In genomic region chr14:74841230-74842207, GRCh38 we compare ENCODE assay signal across 9 cellular contexts. TPM values are rescaled to one million over a fixed set of nuclear protein-coding genes. Genes with fewer than 3 reads are reported as not detected.
A peak's percentile ranks its signal among the peaks of the same experiment; 100 is the strongest.
DNase-seq lines count a peak whose midpoint lies in the region; ATAC-seq and TF ChIP-seq lines count a peak whose summit lies in the region.
"Had no signal": no experiment of that assay in that cellular context is flagged by ENCODE, and none has a peak within 500 bp of the region (broad histone marks: within the 10 kb centered on the region; RNA-seq: fewer than 3 reads in every experiment).

No MANE protein-coding gene starts in this region.

- intact Hi-C loops in Caco-2 (cut with micrococcal nuclease; ENCODE audit: unreplicated experiment) = no loop called here

- BruUV-seq in Caco-2 (replicated peaks; lab: Mats Ljungman, UMichigan) = no TSS peak

- H3K36me3 Mint-ChIP-seq in activated T-cell treated with anti-CD3 and anti-CD28 coated beads, Interleukin-2, amount 50 U/mL, for 72 hours (ENCODE audit: insufficient read depth in 2 of 2) = peaks cover 0 to 10% of the 10 kb centered on the region in 2 donors
- H3K36me3 Mint-ChIP-seq in Caco-2 (ENCODE audit: insufficient read depth, unreplicated experiment) = peaks cover 27% of the 10 kb centered on the region
- peaks cover 24% of the 10 kb centered on the region for H3K36me3 Mint-ChIP-seq in nephron progenitor cell (ENCODE audit: low read depth)

- POLR2A ChIA-PET in Caco-2 (lab: Charles Lee) = no interaction called here

- TF ChIP-seq CTCF in GM06990 (IDR thresholded peaks at IDR 0.05; ENCODE audit: insufficient read depth, low read length, poor library complexity, severe bottlenecking) = no peak
- TF ChIP-seq CTCF in Caco-2 (IDR thresholded peaks at IDR 0.05; ENCODE audit: insufficient read depth in 1 of 2, low read depth in 1 of 2, low read length in 1 of 2, severe bottlenecking in 1 of 2, unreplicated experiment in 1 of 2) = no peak
- no peak for TF ChIP-seq CTCF in foreskin fibroblast (IDR thresholded peaks at IDR 0.05; ENCODE audit: low read depth, low read length)
- no peak for TF ChIP-seq CTCF in nephron progenitor cell (IDR thresholded peaks at IDR 0.05)

- peak; percentile 80 for ATAC-seq in GM19452 (IDR thresholded peaks at IDR 0.05; ENCODE audit: unreplicated experiment)
- peak; percentile 90 for ATAC-seq in HG03354 (IDR thresholded peaks at IDR 0.05; ENCODE audit: poor library complexity, severe bottlenecking, unreplicated experiment)
- peak; percentile 85 to 90 for ATAC-seq in activated T-cell treated with anti-CD3 and anti-CD28 coated beads, Interleukin-2, amount 50 U/mL, for 72 hours (replicated peaks in 1 of 2)

- peak overlapping the region; percentile 36 to 46 for H3K4me3 Mint-ChIP-seq in activated T-cell treated with anti-CD3 and anti-CD28 coated beads, Interleukin-2, amount 50 U/mL, for 72 hours
- H3K4me3 Mint-ChIP-seq in Caco-2 (ENCODE audit: unreplicated experiment) (no peak overlapping the region), nephron progenitor cell (no peak overlapping the region)

- DNase-seq in GM06990 (ENCODE audit: extremely low read depth, insufficient read length) (peak; percentile 52), Caco-2 (no peak), foreskin fibroblast (no peak), nephron progenitor cell (no peak), A172 (ENCODE audit: low spot score) (no peak)
- DNase-seq in activated T-cell treated with anti-CD3 and anti-CD28 coated beads, Interleukin-2, amount 50 U/mL, for 72 hours = peak; percentile 26 to 45
- DNase-seq: NCI-H82 had no signal

- CTCF ChIA-PET in Caco-2 (lab: Charles Lee) = interaction anchor here (0.6 kb wide), 1 partner anchor 32 kb away, joined by 4 read pairs; no protein-coding TSS in a partner anchor

- no peaks in the 10 kb centered on the region for H3K27me3 Mint-ChIP-seq in activated T-cell treated with anti-CD3 and anti-CD28 coated beads, Interleukin-2, amount 50 U/mL, for 72 hours (ENCODE audit: low read depth)
- H3K27me3 Mint-ChIP-seq in Caco-2 (ENCODE audit: insufficient read depth, unreplicated experiment) (no peaks in the 10 kb centered on the region), nephron progenitor cell (ENCODE audit: low read depth, poor library complexity) (no peaks in the 10 kb centered on the region)

- H3K4me1 ChIP-seq in Caco-2 = no peaks in the 10 kb centered on the region

- no peaks in the 10 kb centered on the region for H3K9me3 ChIP-seq in Caco-2

- H3K27me3 ChIP-seq in GM06990 (replicated peaks; ENCODE audit: control insufficient read depth, insufficient read depth, low read length) (no peaks in the 10 kb centered on the region), Caco-2 (replicated peaks; ENCODE audit: control insufficient read depth, insufficient read depth, low read length) (no peaks in the 10 kb centered on the region)

- H3K4me3 ChIP-seq in GM06990 (replicated peaks; ENCODE audit: low read depth, low read length) (peak overlapping the region; percentile 38), Caco-2 (ENCODE audit: low read depth, low read length) (no peak overlapping the region), foreskin fibroblast (ENCODE audit: low read depth in 1 of 2, low read length in 2 of 2) (no peak overlapping the region)

- no peaks in the 10 kb centered on the region for H3K9me3 Mint-ChIP-seq in activated T-cell treated with anti-CD3 and anti-CD28 coated beads, Interleukin-2, amount 50 U/mL, for 72 hours
- H3K9me3 Mint-ChIP-seq in Caco-2 (ENCODE audit: unreplicated experiment) = no peaks in the 10 kb centered on the region
- no peaks in the 10 kb centered on the region for H3K9me3 Mint-ChIP-seq in nephron progenitor cell

- peaks cover 55% of the 10 kb centered on the region for H3K4me1 Mint-ChIP-seq in activated T-cell treated with anti-CD3 and anti-CD28 coated beads, Interleukin-2, amount 50 U/mL, for 72 hours (ENCODE audit: low read depth)
- H3K4me1 Mint-ChIP-seq in Caco-2 (ENCODE audit: low read depth, unreplicated experiment) (no peaks in the 10 kb centered on the region), nephron progenitor cell (peaks cover 15% of the 10 kb centered on the region)

- peak overlapping the region; percentile 25 for H3K27ac Mint-ChIP-seq in activated T-cell treated with anti-CD3 and anti-CD28 coated beads, Interleukin-2, amount 50 U/mL, for 72 hours
- H3K27ac Mint-ChIP-seq in Caco-2 (ENCODE audit: unreplicated experiment) = no peak overlapping the region
- no peak overlapping the region for H3K27ac Mint-ChIP-seq in nephron progenitor cell

- H3K36me3 ChIP-seq in GM06990 (ENCODE audit: control insufficient read depth, insufficient read depth, low read length) = no peaks in the 10 kb centered on the region
- no peaks in the 10 kb centered on the region for H3K36me3 ChIP-seq in Caco-2 (ENCODE audit: control insufficient read depth, insufficient read depth, low read length)

RNA-seq across cellular contexts. Expression of gene PROX2, which starts 34.4 kb away (rescaled TPM):
- under 1 TPM; 0.23 to 0.29 TPM for total RNA-seq in activated T-cell treated with anti-CD3 and anti-CD28 coated beads, Interleukin-2, amount 50 U/mL, for 72 hours
- total RNA-seq in Caco-2 (2022) = not detected in 2 replicates
- total RNA-seq in A172 (2014; rRNA removed; shearing (Covaris generic)) = not detected in 2 replicates

RNA-seq across cellular contexts. Expression of gene DLST, which starts 40.2 kb away (rescaled TPM):
- total RNA-seq in activated T-cell treated with anti-CD3 and anti-CD28 coated beads, Interleukin-2, amount 50 U/mL, for 72 hours = 100 to 1,000 TPM; 151 to 183 TPM
- 81.4 and 88.1 TPM in 2 replicates for total RNA-seq in Caco-2 (2022)
- 17.3 and 26.5 TPM in 2 replicates for total RNA-seq in A172 (2014; rRNA removed; shearing (Covaris generic))

Comparison
In these comparisons a context has a peak if more than half of its experiments do, and no peak if none do; other contexts are left out.
1. DNase-seq: peak in GM06990 (single experiment) and activated T-cell treated with anti-CD3 and anti-CD28 coated beads, Interleukin-2, amount 50 U/mL, for 72 hours (2 of 2); none in Caco-2 (0 of 2), foreskin fibroblast (0 of 2), nephron progenitor cell (single experiment) and A172 (single experiment).
2. H3K4me3 Mint-ChIP-seq: peak in activated T-cell treated with anti-CD3 and anti-CD28 coated beads, Interleukin-2, amount 50 U/mL, for 72 hours (2 of 2); none in Caco-2 (single experiment) and nephron progenitor cell (single experiment).
3. Peak in every context shown above with its lines, with median percentiles within 50 percentile points of each other: ATAC-seq.